Comparison of ENCODE assay signal across 22 cellular contexts in the genomic region with DNA sequence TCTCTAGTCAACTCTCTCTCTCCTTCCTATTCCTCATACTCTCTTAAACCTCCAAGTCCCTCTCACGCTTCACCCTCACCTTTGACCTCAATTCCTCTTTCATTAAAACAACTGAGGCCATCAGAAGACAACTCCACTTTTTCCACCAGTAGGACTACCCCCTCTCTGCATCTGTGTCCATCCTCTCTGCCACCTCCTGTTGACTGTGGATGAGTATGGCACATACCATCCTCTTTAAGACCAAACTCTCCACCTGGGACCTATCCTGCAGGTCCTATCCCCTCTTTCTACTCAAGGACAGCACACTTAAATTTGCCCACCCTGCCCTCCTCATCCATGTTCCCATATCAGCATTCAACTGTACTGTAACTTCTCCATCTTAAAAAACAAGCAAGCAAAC.
DNase-seq lines count a peak whose midpoint lies in the region; ATAC-seq, FAIRE-seq and TF ChIP-seq lines count a peak whose summit lies in the region.
"Had no signal": no experiment of that assay in that cellular context is flagged by ENCODE, and none has a peak within 500 bp of the region (broad histone marks: within the 10 kb centered on the region; RNA-seq: fewer than 3 reads in every experiment).

No MANE protein-coding gene starts in this region.

- no peak overlapping the region for H3K4me3 ChIP-seq in Panc1 (ENCODE audit: low read depth in 2 of 2, low read length in 2 of 2)
- H3K4me3 ChIP-seq in H1 (ENCODE audit: extremely low read depth in 1 of 4, insufficient read depth in 2 of 4, low read depth in 3 of 4, low read length in 4 of 4): no peak overlapping the region
- no peak overlapping the region for H3K4me3 ChIP-seq in esophagus muscularis mucosa
- H3K4me3 ChIP-seq: A549, GM12878, GM23248, HAP-1 had no signal

- H3T11ph ChIP-seq in H9 (ENCODE audit: low read length): no peak overlapping the region

- no peaks in the 10 kb centered on the region for H3K79me2 ChIP-seq in H9 (ENCODE audit: insufficient read depth, low read length)
- no peaks in the 10 kb centered on the region for H3K79me2 ChIP-seq in H1 (ENCODE audit: control insufficient read depth in 1 of 2, insufficient read depth in 2 of 2, low read length in 2 of 2)

- H3K9me3 Mint-ChIP-seq in H9: peaks cover 0 to 2% of the 10 kb centered on the region in 2 experiments; a peak in 1 of 5 replicates

- no TSS peak for BruUV-seq in Panc1 (replicated peaks; lab: Mats Ljungman, UMichigan)

- TF ChIP-seq POLR2A in H1 (IDR thresholded peaks at IDR 0.05; ENCODE audit: control extremely low read depth in 1 of 2, low read depth in 2 of 2, low read length in 2 of 2) (no peak), esophagus muscularis mucosa (IDR thresholded peaks at IDR 0.05; ENCODE audit: low read depth) (no peak)

- H2BK120ac ChIP-seq in H9 (ENCODE audit: low read depth, low read length, poor library complexity, severe bottlenecking): no peak overlapping the region
- no peak overlapping the region for H2BK120ac ChIP-seq in H1 (replicated peaks; ENCODE audit: low read depth, low read length)

- in situ Hi-C loops in Panc1 (cut with HindIII; ENCODE audit: low pct_unique_long_range_greater_than_20kb, low sequenced_read_pairs): no loop called here

- H3K27ac ChIP-seq in H9 (ENCODE audit: insufficient read length, low read depth, low read length) (no peak overlapping the region), Panc1 (ENCODE audit: low read length) (no peak overlapping the region), H1 (ENCODE audit: low read depth, low read length) (no peak overlapping the region), esophagus muscularis mucosa (replicated peaks in 1 of 4) (no peak overlapping the region)
- H3K27ac ChIP-seq: A549, GM23248 had no signal

- POLR2A ChIA-PET in Panc1 (lab: Charles Lee): no interaction called here
- POLR2A ChIA-PET in H1 (lab: Charles Lee; ENCODE audit: partially characterized antibody): no interaction called here

- intact Hi-C loops in Panc1 (cut with micrococcal nuclease; ENCODE audit: unreplicated experiment): no loop called here
- intact Hi-C loops in esophagus muscularis mucosa (cut with DNase I): no loop called here
- intact Hi-C loops in left ventricle myocardium superior (cut with micrococcal nuclease): no loop called here

- FAIRE-seq in H1 (lab: Jason Lieb, UNC) (no peak), D721Med (lab: Jason Lieb, UNC) (no peak)
- FAIRE-seq: A549, GM12878, GM19239 had no signal

- H2BK20ac ChIP-seq in H9 (ENCODE audit: low read depth, low read length, poor library complexity, severe bottlenecking) (no peak overlapping the region), H1 (ENCODE audit: low read length) (no peak overlapping the region)

- H2AK5ac ChIP-seq in H9 (ENCODE audit: insufficient read length, low read length) (no peak overlapping the region), H1 (ENCODE audit: low read depth, low read length) (no peak overlapping the region)

- H2AFZ ChIP-seq in H9 (ENCODE audit: low read length): no peak overlapping the region
- H2AFZ ChIP-seq in H1 (ENCODE audit: low read length): no peak overlapping the region
- H2AFZ ChIP-seq: GM23248 had no signal

- H2BK5ac ChIP-seq in H9 (ENCODE audit: insufficient read length, low read length) (no peak overlapping the region), H1 (ENCODE audit: low read depth, low read length) (no peak overlapping the region)

- no peak overlapping the region for H3K23ac ChIP-seq in H9 (ENCODE audit: insufficient read length, low read depth, low read length)
- no peak overlapping the region for H3K23ac ChIP-seq in H1 (ENCODE audit: insufficient read length)

- H4K5ac ChIP-seq in H9 (ENCODE audit: insufficient read length, low read depth, low read length): no peak overlapping the region
- no peak overlapping the region for H4K5ac ChIP-seq in H1 (ENCODE audit: insufficient read length, low read depth, low read length)

- no peak overlapping the region for H3K4me2 ChIP-seq in H9 (ENCODE audit: insufficient read depth, insufficient read length, low read length)
- no peak overlapping the region for H3K4me2 ChIP-seq in H1 (ENCODE audit: insufficient read depth in 1 of 2, low read depth in 2 of 2, low read length in 2 of 2)
- H3K4me2 ChIP-seq: A549 had no signal

- H4K20me1 ChIP-seq in H9 (ENCODE audit: control insufficient read depth, insufficient read depth, insufficient read length) (no peaks in the 10 kb centered on the region), H1 (replicated peaks in 1 of 2; ENCODE audit: control insufficient read depth in 1 of 2, insufficient read depth in 2 of 2, low read length in 2 of 2) (no peaks in the 10 kb centered on the region)

- no peaks in the 10 kb centered on the region for H3K27me3 ChIP-seq in H9 (ENCODE audit: insufficient read depth, low read length)
- H3K27me3 ChIP-seq in Panc1 (ENCODE audit: control insufficient read depth, insufficient read depth, low read length): no peaks in the 10 kb centered on the region
- no peaks in the 10 kb centered on the region for H3K27me3 ChIP-seq in H1 (replicated peaks in 1 of 4; ENCODE audit: control insufficient read depth in 3 of 4, extremely low read depth in 1 of 4, insufficient read depth in 3 of 4, low read length in 3 of 4)
- H3K27me3 ChIP-seq in esophagus muscularis mucosa: no peaks in the 10 kb centered on the region

- no peak for TF ChIP-seq RAD21 in H1 (IDR thresholded peaks at IDR 0.05 in 1 of 2, conservative IDR thresholded peaks at IDR 0.05 in 1 of 2; ENCODE audit: low read depth in 2 of 2, low read length in 2 of 2)

- 0 out of 7 replicates have a peak, but pooled peaks cover 0 to 3% (median 0%) of the 10 kb centered on the region in 3 experiments for H3K36me3 Mint-ChIP-seq in H9 (ENCODE audit: insufficient read depth in 1 of 3, low read depth in 3 of 3)
- H3K36me3 Mint-ChIP-seq: CD4-positive, alpha-beta memory T cell had no signal

- H3K4ac ChIP-seq in H9 (ENCODE audit: low read depth, low read length): no peak overlapping the region
- no peak overlapping the region for H3K4ac ChIP-seq in H1 (replicated peaks; ENCODE audit: insufficient read length, low read depth, low read length)

- TF ChIP-seq CTCF in H9 (conservative IDR thresholded peaks at IDR 0.05) (peak; percentile 25; the same call in 2 of the 3 replicates), Panc1 (IDR thresholded peaks at IDR 0.05) (peak; percentile 36), H1 (IDR thresholded peaks at IDR 0.05; ENCODE audit: control extremely low read depth in 1 of 3, insufficient read depth in 1 of 3, low read depth in 1 of 3, low read length in 3 of 3) (peak; percentile 9 to 26 (median 12); a peak in 3 of 4 replicates), esophagus muscularis mucosa (IDR thresholded peaks at IDR 0.05) (no peak), D721Med (IDR thresholded peaks at IDR 0.05; ENCODE audit: insufficient read depth, missing control alignments) (no peak)

- H3K27me3 Mint-ChIP-seq in H9 (ENCODE audit: low read depth): peaks cover 15% of the 10 kb centered on the region

- no peaks in the 10 kb centered on the region for H3K36me3 ChIP-seq in Panc1 (ENCODE audit: control insufficient read depth, insufficient read depth, low read length)
- no peaks in the 10 kb centered on the region for H3K36me3 ChIP-seq in H1 (ENCODE audit: control insufficient read depth in 2 of 4, insufficient read depth in 4 of 4, low read length in 3 of 4)
- no peaks in the 10 kb centered on the region for H3K36me3 ChIP-seq in esophagus muscularis mucosa
- H3K36me3 ChIP-seq: HAP-1 had no signal

- DNase-seq in H9 (no peak), Panc1 (ENCODE audit: low read depth, low spot score) (no peak), H1 (ENCODE audit: low read depth in 1 of 2, low spot score in 2 of 2) (no peak), esophagus muscularis mucosa (ENCODE audit: extremely low spot score) (peak; percentile 87), left ventricle myocardium superior (no peak), D721Med (ENCODE audit: insufficient read length, low spot score) (no peak), mucosa of gallbladder (ENCODE audit: low spot score) (no peak)
- DNase-seq: 8988T; ACHN; C1 segment of cervical spinal cord; Calu3; CD4-positive, alpha-beta memory T cell; COR-L47; DMS79; EL; GDM1; GM23248 had no signal

- H3K79me1 ChIP-seq in H9 (ENCODE audit: insufficient read depth, low read depth, low read length, poor library complexity, severe bottlenecking) (no peaks in the 10 kb centered on the region), H1 (ENCODE audit: low read depth, low read length) (no peaks in the 10 kb centered on the region)

- no peaks in the 10 kb centered on the region for H3K23me2 ChIP-seq in H9 (ENCODE audit: insufficient read length, low read depth, low read length, poor library complexity, severe bottlenecking)
- no peaks in the 10 kb centered on the region for H3K23me2 ChIP-seq in H1 (ENCODE audit: low read depth, low read length)

- WGBS in H9 (ENCODE audit: extremely low coverage, insufficient read length, low lambda C conversion rate): 100% methylated on average over 1 of the region's 1 CpG
- WGBS in H1 (ENCODE audit: extremely low coverage in 1 of 2, insufficient coverage in 1 of 2, insufficient read length in 1 of 2, insufficient replicate concordance in 2 of 2, low coverage in 1 of 2, low lambda C conversion rate in 2 of 2, missing lambda C conversion rate in 1 of 2), 2 experiments: 93 to 100% methylated on average over 1 of the region's 1 CpG
- WGBS in esophagus muscularis mucosa: 83% methylated on average over 1 of the region's 1 CpG

- H3K9ac ChIP-seq in H9 (ENCODE audit: extremely low read depth, insufficient read length, low read length) (no peak overlapping the region), H1 (replicated peaks in 1 of 4; ENCODE audit: extremely low read depth in 1 of 4, low read depth in 3 of 4, low read length in 3 of 4) (no peak overlapping the region)
- H3K9ac ChIP-seq: GM23248 had no signal

- H3K27ac Mint-ChIP-seq in H9: no peak overlapping the region; a peak in 1 of 7 replicates
- H3K27ac Mint-ChIP-seq: CD4-positive, alpha-beta memory T cell had no signal

- CTCF ChIA-PET in Panc1 (lab: Charles Lee) (no interaction called here), H1 (lab: Charles Lee; ENCODE audit: partially characterized antibody) (interaction anchor here (1.3 kb wide), 1 partner anchor 47 kb away, joined by 4 read pairs; no protein-coding TSS in a partner anchor)

- H2BK12ac ChIP-seq in H9 (ENCODE audit: insufficient read length, low read depth, low read length) (no peak overlapping the region), H1 (ENCODE audit: low read depth, low read length) (no peak overlapping the region)

- H3K4me1 ChIP-seq in H9 (ENCODE audit: insufficient read depth, low read length): no peaks in the 10 kb centered on the region
- peaks cover 8% of the 10 kb centered on the region for H3K4me1 ChIP-seq in Panc1 (ENCODE audit: control insufficient read depth, insufficient read depth, low read length)
- H3K4me1 ChIP-seq in H1 (replicated peaks in 1 of 4; ENCODE audit: control insufficient read depth in 3 of 4, insufficient read depth in 4 of 4, low read length in 3 of 4): no peaks in the 10 kb centered on the region
- H3K4me1 ChIP-seq in esophagus muscularis mucosa: no peaks in the 10 kb centered on the region
- H3K4me1 ChIP-seq: HAP-1 had no signal

- no peak overlapping the region for H4K91ac ChIP-seq in H9 (ENCODE audit: insufficient read length, low read depth, low read length)
- H4K91ac ChIP-seq in H1 (replicated peaks; ENCODE audit: insufficient read length, low read length): no peak overlapping the region

- no peak overlapping the region for H3K56ac ChIP-seq in H9 (ENCODE audit: insufficient read length, low read depth, low read length)
- H3K56ac ChIP-seq in H1 (replicated peaks; ENCODE audit: insufficient read length, low read depth, low read length): no peak overlapping the region

- no peak overlapping the region for H3K18ac ChIP-seq in H9 (ENCODE audit: insufficient read length, low read depth, low read length)
- H3K18ac ChIP-seq in H1 (ENCODE audit: extremely low read depth, low read length): no peak overlapping the region

- ATAC-seq in Panc1 (no peak), left ventricle myocardium superior (no peak), GM21381 (IDR thresholded peaks at IDR 0.05; ENCODE audit: unreplicated experiment) (no peak)
- ATAC-seq: GM12878 had no signal

- H4K8ac ChIP-seq in H9 (replicated peaks; ENCODE audit: insufficient read length, low read depth, low read length) (no peak overlapping the region), H1 (ENCODE audit: extremely low read depth, insufficient read depth, low read length) (no peak overlapping the region)

- H3K9me3 ChIP-seq in H9 (ENCODE audit: control insufficient read depth, low read depth, low read length): no peaks in the 10 kb centered on the region
- no peaks in the 10 kb centered on the region for H3K9me3 ChIP-seq in Panc1 (ENCODE audit: control insufficient read depth, insufficient read depth, low read depth, low read length)
- H3K9me3 ChIP-seq in H1 (ENCODE audit: insufficient read depth in 2 of 2, low read depth in 1 of 2, low read length in 1 of 2): no peaks in the 10 kb centered on the region
- H3K9me3 ChIP-seq in esophagus muscularis mucosa: no peaks in the 10 kb centered on the region
- H3K9me3 ChIP-seq: A549, HAP-1 had no signal

- peaks cover 0 to 6% of the 10 kb centered on the region in 2 experiments; a peak in 1 of 4 replicates for H3K4me1 Mint-ChIP-seq in H9

- no peak for TF ChIP-seq EP300 in H1 (IDR thresholded peaks at IDR 0.05; ENCODE audit: borderline replicate concordance in 1 of 2, low read depth in 2 of 2, low read length in 2 of 2)
- TF ChIP-seq EP300 in esophagus muscularis mucosa (IDR thresholded peaks at IDR 0.05): no peak

- 0 out of 2 replicates have a peak overlapping the region, but pooled peaks have one; percentile 50 for H3K14ac ChIP-seq in H9 (ENCODE audit: insufficient read depth, low read length)
- H3K14ac ChIP-seq in H1 (ENCODE audit: insufficient read length): no peak overlapping the region

- H2BK15ac ChIP-seq in H9 (ENCODE audit: low read depth, low read length) (no peak overlapping the region), H1 (ENCODE audit: low read length) (no peak overlapping the region)

- no peak overlapping the region for H3K4me3 Mint-ChIP-seq in H9
- H3K4me3 Mint-ChIP-seq: CD4-positive, alpha-beta memory T cell had no signal

Comparison
In these comparisons a context has a peak if more than half of its experiments do, and no peak if none do; other contexts are left out.
1. CTCF ChIP-seq: peak in H9 (single experiment), Panc1 (single experiment) and H1 (3 of 3); none in esophagus muscularis mucosa (0 of 3) and D721Med (single experiment).